1 cellular context compared by ENCODE assay signal in genomic region chr5:151772029-151772867, GRCh38.
A peak's percentile ranks its signal among the peaks of the same experiment; 100 is the strongest.
TF ChIP-seq lines count a peak whose summit lies in the region.

No MANE protein-coding gene starts in this region.

TF ChIP-seq in K562, 482 proteins besides CTCF, POLR2A, EP300 and RAD21 (continued from another document and continues in another):
- no peak for TF ChIP-seq MAFG (tag; conservative IDR thresholded peaks at IDR 0.05)
- TF ChIP-seq CHAMP1 (IDR thresholded peaks at IDR 0.05): no peak
- TF ChIP-seq TEAD4 (IDR thresholded peaks at IDR 0.05; ENCODE audit: low read length): no peak
- no peak for TF ChIP-seq TEAD4 (CRISPR knock-in tag; IDR thresholded peaks at IDR 0.05; ENCODE audit: borderline replicate concordance)
- TF ChIP-seq DLX4 (CRISPR knock-in tag; IDR thresholded peaks at IDR 0.05): no peak
- TF ChIP-seq KLF6 (CRISPR knock-in tag; IDR thresholded peaks at IDR 0.05; ENCODE audit: borderline replicate concordance): no peak
- peak; percentile 84 for TF ChIP-seq HINFP (tag; conservative IDR thresholded peaks at IDR 0.05; ENCODE audit: low read depth)
- TF ChIP-seq SFPQ (IDR thresholded peaks at IDR 0.05; ENCODE audit: low read depth, low read length): no peak
- TF ChIP-seq KDM5B (IDR thresholded peaks at IDR 0.05; ENCODE audit: insufficient replicate concordance, low read depth, low read length): peak; percentile 19
- TF ChIP-seq CTCFL (IDR thresholded peaks at IDR 0.05; ENCODE audit: borderline replicate concordance, insufficient read depth, low read depth, low read length, poor library complexity, severe bottlenecking): no peak
- TF ChIP-seq ZNF75A (CRISPR knock-in tag; IDR thresholded peaks at IDR 0.05): no peak
- TF ChIP-seq ZNF644 (tag; IDR thresholded peaks at IDR 0.05; ENCODE audit: low read depth): no peak
- no peak for TF ChIP-seq ZNF384 (IDR thresholded peaks at IDR 0.05; ENCODE audit: low read depth, low read length)
- peak; percentile 15; the same call in 1 of the 2 replicates for TF ChIP-seq ZC3H4 (CRISPR knock-in tag; IDR thresholded peaks at IDR 0.05; ENCODE audit: borderline replicate concordance)
- TF ChIP-seq IRF1 (CRISPR knock-in tag; IDR thresholded peaks at IDR 0.05; ENCODE audit: borderline replicate concordance): no peak
- no peak for TF ChIP-seq CBFA2T3 (IDR thresholded peaks at IDR 0.05)
- no peak for TF ChIP-seq RNF219 (CRISPR knock-in tag; IDR thresholded peaks at IDR 0.05)
- TF ChIP-seq POLR2AphosphoS2 (IDR thresholded peaks at IDR 0.05; ENCODE audit: low read length): no peak; the same call in 1 of the 2 replicates
- TF ChIP-seq PHTF2 (CRISPR knock-in tag; IDR thresholded peaks at IDR 0.05): no peak
- no peak for TF ChIP-seq ZNF431 (CRISPR knock-in tag; IDR thresholded peaks at IDR 0.05)
- TF ChIP-seq MECOM (CRISPR knock-in tag; IDR thresholded peaks at IDR 0.05): 0 out of 2 replicates have a peak, but pooled peaks have one; percentile 44
- peak; percentile 47; the same call in 1 of the 2 replicates for TF ChIP-seq ZNF766 (CRISPR knock-in tag; conservative IDR thresholded peaks at IDR 0.05)
- no peak for TF ChIP-seq SNAPC5 (CRISPR knock-in tag; IDR thresholded peaks at IDR 0.05)
- TF ChIP-seq ZNF445 (CRISPR knock-in tag; IDR thresholded peaks at IDR 0.05; ENCODE audit: low read depth): no peak
- TF ChIP-seq CBFA2T2 (conservative IDR thresholded peaks at IDR 0.05): no peak
- TF ChIP-seq CGGBP1 (CRISPR knock-in tag; IDR thresholded peaks at IDR 0.05): no peak
- TF ChIP-seq DNMT1 (IDR thresholded peaks at IDR 0.05): no peak
- TF ChIP-seq CEBPZ (IDR thresholded peaks at IDR 0.05; ENCODE audit: borderline replicate concordance, low read depth, low read length): no peak
- TF ChIP-seq FOXA3 (CRISPR knock-in tag; conservative IDR thresholded peaks at IDR 0.05 in 1 of 2, IDR thresholded peaks at IDR 0.05 in 1 of 2): 0 out of 4 replicates have a peak, but pooled peaks of 1 of the 2 experiments have one; percentile 12
- no peak for TF ChIP-seq ZNF77 (CRISPR knock-in tag; IDR thresholded peaks at IDR 0.05)
- no peak for TF ChIP-seq RBM14 (IDR thresholded peaks at IDR 0.05; ENCODE audit: borderline replicate concordance, insufficient read depth, low read depth, low read length)
- no peak for TF ChIP-seq ZNF512 (tag; IDR thresholded peaks at IDR 0.05)
- TF ChIP-seq TCFL5 (CRISPR knock-in tag; conservative IDR thresholded peaks at IDR 0.05): no peak
- TF ChIP-seq HNRNPH1 (optimal IDR thresholded peaks at IDR 0.05; ENCODE audit: low read depth, low read length): no peak
- no peak for TF ChIP-seq SMARCE1 (IDR thresholded peaks at IDR 0.05)
- no peak for TF ChIP-seq TSC22D4 (tag; IDR thresholded peaks at IDR 0.05)
- TF ChIP-seq MYBL2 (IDR thresholded peaks at IDR 0.05; ENCODE audit: low read depth): 0 out of 2 replicates have a peak, but pooled peaks have one; percentile 40
- no peak for TF ChIP-seq MYBL2 (CRISPR knock-in tag; IDR thresholded peaks at IDR 0.05; ENCODE audit: borderline replicate concordance)
- TF ChIP-seq ZNF830 (CRISPR knock-in tag; IDR thresholded peaks at IDR 0.05): no peak
- 0 out of 2 replicates have a peak, but pooled peaks have one; percentile 4 for TF ChIP-seq XRCC5 (IDR thresholded peaks at IDR 0.05; ENCODE audit: low read depth, low read length)
- no peak for TF ChIP-seq DIDO1 (tag; IDR thresholded peaks at IDR 0.05; ENCODE audit: low read depth)
- no peak for TF ChIP-seq TFE3 (CRISPR knock-in tag; IDR thresholded peaks at IDR 0.05)
- no peak for TF ChIP-seq ETV1 (tag; conservative IDR thresholded peaks at IDR 0.05; ENCODE audit: low read depth)
- no peak for TF ChIP-seq LARP7 (IDR thresholded peaks at IDR 0.05)
- no peak for TF ChIP-seq XRCC4 (IDR thresholded peaks at IDR 0.05; ENCODE audit: extremely low read depth, insufficient read depth, insufficient read length)
